Comparison of ENCODE assay signal across 1 cellular context in genomic region chr14:93106541-93107156, GRCh38.
A peak's percentile ranks its signal among the peaks of the same experiment; 100 is the strongest.
TF ChIP-seq lines count a peak whose summit lies in the region.

No MANE protein-coding gene starts in this region.

TF ChIP-seq in HepG2, 621 proteins besides CTCF, POLR2A, EP300 and RAD21 (continued from another document and continues in another):
- TF ChIP-seq ZNF687 (CRISPR knock-in tag; IDR thresholded peaks at IDR 0.05) (peak; percentile 26), TCF7L2 (IDR thresholded peaks at IDR 0.05; ENCODE audit: low read depth, low read length) (no peak), PAXIP1 (CRISPR knock-in tag; conservative IDR thresholded peaks at IDR 0.05) (0 out of 2 replicates have a peak, but pooled peaks have one; percentile 26), ZNF746 (CRISPR knock-in tag; IDR thresholded peaks at IDR 0.05) (no peak), KDM2A (CRISPR knock-in tag; IDR thresholded peaks at IDR 0.05; ENCODE audit: borderline replicate concordance, low read depth) (no peak), SMYD3 (CRISPR knock-in tag; IDR thresholded peaks at IDR 0.05) (no peak), ZNF160 (CRISPR knock-in tag; IDR thresholded peaks at IDR 0.05) (no peak), ZNF607 (CRISPR knock-in tag; IDR thresholded peaks at IDR 0.05; ENCODE audit: borderline replicate concordance) (no peak), PPARG (CRISPR knock-in tag; conservative IDR thresholded peaks at IDR 0.05) (no peak), STAT6 (CRISPR knock-in tag; IDR thresholded peaks at IDR 0.05; ENCODE audit: borderline replicate concordance) (no peak), ZNF780A (CRISPR knock-in tag; IDR thresholded peaks at IDR 0.05) (no peak), ZSCAN30 (CRISPR knock-in tag; IDR thresholded peaks at IDR 0.05) (no peak), ZNF883 (CRISPR knock-in tag; IDR thresholded peaks at IDR 0.05; ENCODE audit: not compliant biosample characterization) (peak; percentile 24), MAF1 (CRISPR knock-in tag; IDR thresholded peaks at IDR 0.05; ENCODE audit: borderline replicate concordance) (no peak), ZKSCAN8 (CRISPR knock-in tag; IDR thresholded peaks at IDR 0.05; ENCODE audit: borderline replicate concordance) (no peak), MTF1 (CRISPR knock-in tag; IDR thresholded peaks at IDR 0.05) (no peak), FOXM1 (CRISPR knock-in tag; IDR thresholded peaks at IDR 0.05) (no peak), ZSCAN22 (CRISPR knock-in tag; IDR thresholded peaks at IDR 0.05) (no peak), ZNF703 (CRISPR knock-in tag; IDR thresholded peaks at IDR 0.05; ENCODE audit: borderline replicate concordance) (no peak), ZNF101 (CRISPR knock-in tag; IDR thresholded peaks at IDR 0.05; ENCODE audit: borderline replicate concordance, low read depth) (no peak), MTF2 (CRISPR knock-in tag; IDR thresholded peaks at IDR 0.05; ENCODE audit: borderline replicate concordance) (no peak), ZNF136 (CRISPR knock-in tag; IDR thresholded peaks at IDR 0.05; ENCODE audit: low read depth) (no peak), MZF1 (CRISPR knock-in tag; IDR thresholded peaks at IDR 0.05; ENCODE audit: borderline replicate concordance) (no peak), ZNF879 (CRISPR knock-in tag; IDR thresholded peaks at IDR 0.05) (no peak), PCBP1 (IDR thresholded peaks at IDR 0.05; ENCODE audit: borderline replicate concordance, low read depth, low read length) (no peak), PAX8 (CRISPR knock-in tag; IDR thresholded peaks at IDR 0.05; ENCODE audit: borderline replicate concordance) (no peak), NCOR1 (IDR thresholded peaks at IDR 0.05; ENCODE audit: borderline replicate concordance, low read length) (no peak), ARID3A (IDR thresholded peaks at IDR 0.05; ENCODE audit: low read depth, low read length) (no peak), ZFP90 (CRISPR knock-in tag; IDR thresholded peaks at IDR 0.05; ENCODE audit: borderline replicate concordance) (peak; percentile 58; the same call in 1 of the 2 replicates), CEBPG (CRISPR knock-in tag; IDR thresholded peaks at IDR 0.05) (peak; percentile 49; the same call in 1 of the 2 replicates), ZNF432 (CRISPR knock-in tag; IDR thresholded peaks at IDR 0.05; ENCODE audit: borderline replicate concordance) (no peak), ZNF350 (CRISPR knock-in tag; IDR thresholded peaks at IDR 0.05; ENCODE audit: borderline replicate concordance, low read depth) (no peak), MED13 (CRISPR knock-in tag; IDR thresholded peaks at IDR 0.05) (no peak), ZNF230 (CRISPR knock-in tag; IDR thresholded peaks at IDR 0.05) (no peak), TEAD3 (CRISPR knock-in tag; optimal IDR thresholded peaks at IDR 0.05; ENCODE audit: borderline replicate concordance) (no peak)
- TF ChIP-seq, protein P1, sequence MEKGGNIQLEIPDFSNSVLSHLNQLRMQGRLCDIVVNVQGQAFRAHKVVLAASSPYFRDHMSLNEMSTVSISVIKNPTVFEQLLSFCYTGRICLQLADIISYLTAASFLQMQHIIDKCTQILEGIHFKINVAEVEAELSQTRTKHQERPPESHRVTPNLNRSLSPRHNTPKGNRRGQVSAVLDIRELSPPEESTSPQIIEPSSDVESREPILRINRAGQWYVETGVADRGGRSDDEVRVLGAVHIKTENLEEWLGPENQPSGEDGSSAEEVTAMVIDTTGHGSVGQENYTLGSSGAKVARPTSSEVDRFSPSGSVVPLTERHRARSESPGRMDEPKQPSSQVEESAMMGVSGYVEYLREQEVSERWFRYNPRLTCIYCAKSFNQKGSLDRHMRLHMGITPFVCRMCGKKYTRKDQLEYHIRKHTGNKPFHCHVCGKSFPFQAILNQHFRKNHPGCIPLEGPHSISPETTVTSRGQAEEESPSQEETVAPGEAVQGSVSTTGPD (CRISPR knock-in tag; IDR thresholded peaks at IDR 0.05), result peak; percentile 71; the same call in 1 of the 2 replicates
- TF ChIP-seq, protein P2, sequence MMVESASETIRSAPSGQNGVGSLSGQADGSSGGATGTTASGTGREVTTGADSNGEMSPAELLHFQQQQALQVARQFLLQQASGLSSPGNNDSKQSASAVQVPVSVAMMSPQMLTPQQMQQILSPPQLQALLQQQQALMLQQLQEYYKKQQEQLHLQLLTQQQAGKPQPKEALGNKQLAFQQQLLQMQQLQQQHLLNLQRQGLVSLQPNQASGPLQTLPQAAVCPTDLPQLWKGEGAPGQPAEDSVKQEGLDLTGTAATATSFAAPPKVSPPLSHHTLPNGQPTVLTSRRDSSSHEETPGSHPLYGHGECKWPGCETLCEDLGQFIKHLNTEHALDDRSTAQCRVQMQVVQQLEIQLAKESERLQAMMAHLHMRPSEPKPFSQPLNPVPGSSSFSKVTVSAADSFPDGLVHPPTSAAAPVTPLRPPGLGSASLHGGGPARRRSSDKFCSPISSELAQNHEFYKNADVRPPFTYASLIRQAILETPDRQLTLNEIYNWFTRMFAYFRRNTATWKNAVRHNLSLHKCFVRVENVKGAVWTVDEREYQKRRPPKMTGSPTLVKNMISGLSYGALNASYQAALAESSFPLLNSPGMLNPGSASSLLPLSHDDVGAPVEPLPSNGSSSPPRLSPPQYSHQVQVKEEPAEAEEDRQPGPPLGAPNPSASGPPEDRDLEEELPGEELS (CRISPR knock-in tag; IDR thresholded peaks at IDR 0.05), result no peak
- TF ChIP-seq, protein P3, sequence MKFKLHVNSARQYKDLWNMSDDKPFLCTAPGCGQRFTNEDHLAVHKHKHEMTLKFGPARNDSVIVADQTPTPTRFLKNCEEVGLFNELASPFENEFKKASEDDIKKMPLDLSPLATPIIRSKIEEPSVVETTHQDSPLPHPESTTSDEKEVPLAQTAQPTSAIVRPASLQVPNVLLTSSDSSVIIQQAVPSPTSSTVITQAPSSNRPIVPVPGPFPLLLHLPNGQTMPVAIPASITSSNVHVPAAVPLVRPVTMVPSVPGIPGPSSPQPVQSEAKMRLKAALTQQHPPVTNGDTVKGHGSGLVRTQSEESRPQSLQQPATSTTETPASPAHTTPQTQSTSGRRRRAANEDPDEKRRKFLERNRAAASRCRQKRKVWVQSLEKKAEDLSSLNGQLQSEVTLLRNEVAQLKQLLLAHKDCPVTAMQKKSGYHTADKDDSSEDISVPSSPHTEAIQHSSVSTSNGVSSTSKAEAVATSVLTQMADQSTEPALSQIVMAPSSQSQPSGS (CRISPR knock-in tag; IDR thresholded peaks at IDR 0.05), result no peak
- TF ChIP-seq, protein P4, sequence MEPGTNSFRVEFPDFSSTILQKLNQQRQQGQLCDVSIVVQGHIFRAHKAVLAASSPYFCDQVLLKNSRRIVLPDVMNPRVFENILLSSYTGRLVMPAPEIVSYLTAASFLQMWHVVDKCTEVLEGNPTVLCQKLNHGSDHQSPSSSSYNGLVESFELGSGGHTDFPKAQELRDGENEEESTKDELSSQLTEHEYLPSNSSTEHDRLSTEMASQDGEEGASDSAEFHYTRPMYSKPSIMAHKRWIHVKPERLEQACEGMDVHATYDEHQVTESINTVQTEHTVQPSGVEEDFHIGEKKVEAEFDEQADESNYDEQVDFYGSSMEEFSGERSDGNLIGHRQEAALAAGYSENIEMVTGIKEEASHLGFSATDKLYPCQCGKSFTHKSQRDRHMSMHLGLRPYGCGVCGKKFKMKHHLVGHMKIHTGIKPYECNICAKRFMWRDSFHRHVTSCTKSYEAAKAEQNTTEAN (CRISPR knock-in tag; conservative IDR thresholded peaks at IDR 0.05), result no peak
